ENCODE assay signal across 14 cellular contexts in genomic region chr6:27775796-27776184, GRCh38.
"Had no signal": no experiment of that assay in that cellular context is flagged by ENCODE, and none has a peak within 500 bp of the region (broad histone marks: within the 10 kb centered on the region; RNA-seq: fewer than 3 reads in every experiment).

No MANE protein-coding gene starts in this region.

- H3K36me3 ChIP-seq: breast epithelium, thyroid gland, vagina, WERI-Rb-1 had no signal

- ATAC-seq: activated CD4-positive, alpha-beta T cell treated with anti-CD3 and anti-CD28 coated beads for 36 hours; activated CD8-positive, alpha-beta T cell treated with anti-CD3 and anti-CD28 coated beads, Interleukin-2, amount 10 ng/mL, durations not matched to agents 7 days and 5 days; right cardiac atrium had no signal

- H3K9me3 ChIP-seq: breast epithelium, thyroid gland, vagina had no signal

- H3K4me3 ChIP-seq: breast epithelium, thyroid gland, vagina had no signal

- DNase-seq: activated CD4-positive, alpha-beta T cell treated with anti-CD3 and anti-CD28 coated beads for 36 hours; activated CD8-positive, alpha-beta memory T cell treated with anti-CD3 and anti-CD28 coated beads, Interleukin-2, amount 50 U/mL, for 48 hours; activated CD8-positive, alpha-beta T cell treated with anti-CD3 and anti-CD28 coated beads, Interleukin-2, amount 10 ng/mL, durations not matched to agents 7 days and 5 days; activated naive CD4-positive, alpha-beta T cell; aorta; kidney; posterior cingulate gyrus; right cardiac atrium; small intestine; T1000; thyroid gland; WERI-Rb-1 had no signal

- H3K4me1 ChIP-seq: breast epithelium had no signal

- H3K27me3 ChIP-seq: thyroid gland, vagina had no signal

- H3K27ac ChIP-seq: breast epithelium, thyroid gland, vagina had no signal
